In the genomic region with DNA sequence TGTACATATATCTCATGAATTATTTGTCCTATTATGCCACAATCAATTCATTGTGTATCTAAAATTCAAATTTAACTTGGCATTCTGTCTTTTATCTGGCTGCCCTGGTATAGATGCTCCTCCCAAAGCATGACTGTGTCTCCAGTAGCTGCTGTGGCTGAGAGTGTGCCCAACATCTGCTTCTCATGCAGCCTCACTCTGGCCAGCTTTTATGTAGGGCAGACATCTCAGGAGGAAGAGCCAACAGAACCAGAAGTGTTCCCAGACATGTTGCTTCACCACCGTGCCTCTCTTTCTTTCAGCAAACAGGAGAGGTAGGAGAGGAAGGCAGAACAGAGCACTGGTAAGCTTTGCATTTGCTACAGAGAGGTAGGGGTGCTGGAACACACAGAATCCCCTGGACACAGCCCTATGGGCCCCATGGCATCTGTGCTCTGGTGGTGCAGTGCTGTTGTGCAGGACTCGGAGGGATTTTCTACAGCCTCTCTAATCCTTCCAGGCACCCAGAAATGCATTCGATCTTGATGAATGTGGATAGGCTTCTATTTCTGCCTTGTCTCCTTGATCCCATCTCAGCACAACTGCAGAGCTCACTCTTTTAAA, we compare ENCODE assay signal across 1 cellular context.
TF ChIP-seq lines count a peak whose summit lies in the region.

No MANE protein-coding gene starts in this region.

TF ChIP-seq in HepG2, 621 proteins besides CTCF, POLR2A, EP300 and RAD21 (continued from another document):
- TF ChIP-seq PRDM4 (CRISPR knock-in tag; IDR thresholded peaks at IDR 0.05; ENCODE audit: borderline replicate concordance), result no peak
- TF ChIP-seq ZNF138 (CRISPR knock-in tag; IDR thresholded peaks at IDR 0.05; ENCODE audit: low read depth), result no peak
- TF ChIP-seq ZBED4 (CRISPR knock-in tag; IDR thresholded peaks at IDR 0.05; ENCODE audit: borderline replicate concordance), result no peak
- TF ChIP-seq HOXD1 (CRISPR knock-in tag; IDR thresholded peaks at IDR 0.05), result no peak
- TF ChIP-seq CREB1 (IDR thresholded peaks at IDR 0.05), result no peak
- TF ChIP-seq CREB1 (CRISPR knock-in tag; IDR thresholded peaks at IDR 0.05), result no peak
- TF ChIP-seq, protein P1, sequence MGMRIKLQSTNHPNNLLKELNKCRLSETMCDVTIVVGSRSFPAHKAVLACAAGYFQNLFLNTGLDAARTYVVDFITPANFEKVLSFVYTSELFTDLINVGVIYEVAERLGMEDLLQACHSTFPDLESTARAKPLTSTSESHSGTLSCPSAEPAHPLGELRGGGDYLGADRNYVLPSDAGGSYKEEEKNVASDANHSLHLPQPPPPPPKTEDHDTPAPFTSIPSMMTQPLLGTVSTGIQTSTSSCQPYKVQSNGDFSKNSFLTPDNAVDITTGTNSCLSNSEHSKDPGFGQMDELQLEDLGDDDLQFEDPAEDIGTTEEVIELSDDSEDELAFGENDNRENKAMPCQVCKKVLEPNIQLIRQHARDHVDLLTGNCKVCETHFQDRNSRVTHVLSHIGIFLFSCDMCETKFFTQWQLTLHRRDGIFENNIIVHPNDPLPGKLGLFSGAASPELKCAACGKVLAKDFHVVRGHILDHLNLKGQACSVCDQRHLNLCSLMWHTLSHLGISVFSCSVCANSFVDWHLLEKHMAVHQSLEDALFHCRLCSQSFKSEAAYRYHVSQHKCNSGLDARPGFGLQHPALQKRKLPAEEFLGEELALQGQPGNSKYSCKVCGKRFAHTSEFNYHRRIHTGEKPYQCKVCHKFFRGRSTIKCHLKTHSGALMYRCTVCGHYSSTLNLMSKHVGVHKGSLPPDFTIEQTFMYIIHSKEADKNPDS (CRISPR knock-in tag; IDR thresholded peaks at IDR 0.05), result no peak
- TF ChIP-seq PTBP1 (IDR thresholded peaks at IDR 0.05; ENCODE audit: low read depth, low read length, poor library complexity, severe bottlenecking), result no peak
- TF ChIP-seq SOX6 (IDR thresholded peaks at IDR 0.05), result no peak
- no peak for TF ChIP-seq SOX6 (CRISPR knock-in tag; IDR thresholded peaks at IDR 0.05)
- no peak for TF ChIP-seq HDAC2 (CRISPR knock-in tag; IDR thresholded peaks at IDR 0.05)
- TF ChIP-seq ZNF720 (CRISPR knock-in tag; IDR thresholded peaks at IDR 0.05), result no peak
- TF ChIP-seq ADNP (CRISPR knock-in tag; IDR thresholded peaks at IDR 0.05), result no peak
- TF ChIP-seq RAD51 (IDR thresholded peaks at IDR 0.05; ENCODE audit: borderline replicate concordance), result no peak
- TF ChIP-seq ZNF792 (CRISPR knock-in tag; IDR thresholded peaks at IDR 0.05), result no peak
- no peak for TF ChIP-seq NR2F6 (IDR thresholded peaks at IDR 0.05)
- TF ChIP-seq NR2F6 (CRISPR knock-in tag; IDR thresholded peaks at IDR 0.05), result no peak
- TF ChIP-seq NR2F2 (IDR thresholded peaks at IDR 0.05; ENCODE audit: borderline replicate concordance, low read depth), result no peak
- TF ChIP-seq FOXK2 (IDR thresholded peaks at IDR 0.05), result no peak
